ENCODE assay signal across 8 cellular contexts in genomic region chr22:42169055-42169469, GRCh38. TPM values are rescaled to one million over a fixed set of nuclear protein-coding genes. Genes with fewer than 3 reads are reported as not detected.
A peak's percentile ranks its signal among the peaks of the same experiment; 100 is the strongest.
DNase-seq lines count a peak whose midpoint lies in the region; ATAC-seq, FAIRE-seq and TF ChIP-seq lines count a peak whose summit lies in the region.

No MANE protein-coding gene starts in this region.

- DNase-seq in AG09319 (ENCODE audit: extremely low read depth, low read depth) (peak; percentile 19), GM19238 (ENCODE audit: insufficient read length, low spot score) (peak; percentile 78), NCI-H748 (lab: John Stamatoyannopoulos, UW; ENCODE audit: unreplicated experiment) (peak; percentile 73), middle frontal gyrus (ENCODE audit: extremely low spot score, low spot score) (peak; percentile 40)
- peak; percentile 85 for DNase-seq in activated CD8-positive, alpha-beta T cell treated with anti-CD3 and anti-CD28 coated beads, Interleukin-2, amount 10 ng/mL, durations not matched to agents 7 days and 5 days
- peak; percentile 78 for DNase-seq in stimulated activated CD8-positive, alpha-beta memory T cell treated with anti-CD3 and anti-CD28 coated beads, Interleukin-4, amount 100 ng/mL, for 48 hours

- H3K9me3 Mint-ChIP-seq in activated CD8-positive, alpha-beta T cell treated with anti-CD3 and anti-CD28 coated beads, Interleukin-2, amount 10 ng/mL, durations not matched to agents 7 days and 5 days (ENCODE audit: insufficient read depth) = no peaks in the 10 kb centered on the region

- peak; percentile 94 for TF ChIP-seq CTCF in AG09319 (IDR thresholded peaks at IDR 0.05; ENCODE audit: low read depth, low read length)

- POLR2A ChIA-PET in activated CD8-positive, alpha-beta T cell treated with anti-CD3 and anti-CD28 coated beads, Interleukin-2, amount 10 ng/mL, durations not matched to agents 7 days and 5 days (lab: Charles Lee) = no interaction called here

- FAIRE-seq in endometrium (lab: Jason Lieb, UNC) = peak; percentile 4

- H3K4me3 Mint-ChIP-seq in activated CD8-positive, alpha-beta T cell treated with anti-CD3 and anti-CD28 coated beads, Interleukin-2, amount 10 ng/mL, durations not matched to agents 7 days and 5 days = no peak overlapping the region

- CTCF ChIA-PET in activated CD8-positive, alpha-beta T cell treated with anti-CD3 and anti-CD28 coated beads, Interleukin-2, amount 10 ng/mL, durations not matched to agents 7 days and 5 days (lab: Charles Lee) = interaction anchor here (0.6 to 6.7 kb wide), 14 partner anchors 9 to 274 kb away, joined by 3 to 67 read pairs (median 4); partner anchors contain the start of gene NDUFA6

- H3K4me1 Mint-ChIP-seq in activated CD8-positive, alpha-beta T cell treated with anti-CD3 and anti-CD28 coated beads, Interleukin-2, amount 10 ng/mL, durations not matched to agents 7 days and 5 days (ENCODE audit: low read depth) = peaks cover 15% of the 10 kb centered on the region

- peak; percentile 90 for ATAC-seq in activated CD8-positive, alpha-beta T cell treated with anti-CD3 and anti-CD28 coated beads, Interleukin-2, amount 10 ng/mL, durations not matched to agents 7 days and 5 days
- ATAC-seq in GM18511 (IDR thresholded peaks at IDR 0.05; ENCODE audit: unreplicated experiment) = no peak

- no peaks in the 10 kb centered on the region for H3K27me3 Mint-ChIP-seq in activated CD8-positive, alpha-beta T cell treated with anti-CD3 and anti-CD28 coated beads, Interleukin-2, amount 10 ng/mL, durations not matched to agents 7 days and 5 days (ENCODE audit: low read depth)

- peak overlapping the region; percentile 50 for H3K27ac Mint-ChIP-seq in activated CD8-positive, alpha-beta T cell treated with anti-CD3 and anti-CD28 coated beads, Interleukin-2, amount 10 ng/mL, durations not matched to agents 7 days and 5 days

- peaks cover 21% of the 10 kb centered on the region for H3K36me3 Mint-ChIP-seq in activated CD8-positive, alpha-beta T cell treated with anti-CD3 and anti-CD28 coated beads, Interleukin-2, amount 10 ng/mL, durations not matched to agents 7 days and 5 days (ENCODE audit: low read depth)

RNA-seq across cellular contexts. Expression of gene CYP2D6, which starts 38.5 kb away (rescaled TPM):
- 1 to 10 TPM; 2.9 to 3.6 TPM for total RNA-seq in activated CD8-positive, alpha-beta T cell treated with anti-CD3 and anti-CD28 coated beads, Interleukin-2, amount 10 ng/mL, durations not matched to agents 7 days and 5 days

Comparison
In these comparisons a context has a peak if more than half of its experiments do, and no peak if none do; other contexts are left out.
1. DNase-seq: peak in every context shown above with its lines; median percentile 85 in activated CD8-positive, alpha-beta T cell treated with anti-CD3 and anti-CD28 coated beads, Interleukin-2, amount 10 ng/mL, durations not matched to agents 7 days and 5 days; 78 in GM19238; 78 in stimulated activated CD8-positive, alpha-beta memory T cell treated with anti-CD3 and anti-CD28 coated beads, Interleukin-4, amount 100 ng/mL, for 48 hours; 73 in NCI-H748; 40 in middle frontal gyrus; 19 in AG09319.